Comparison of ENCODE assay signal across 15 cellular contexts in the genomic region with DNA sequence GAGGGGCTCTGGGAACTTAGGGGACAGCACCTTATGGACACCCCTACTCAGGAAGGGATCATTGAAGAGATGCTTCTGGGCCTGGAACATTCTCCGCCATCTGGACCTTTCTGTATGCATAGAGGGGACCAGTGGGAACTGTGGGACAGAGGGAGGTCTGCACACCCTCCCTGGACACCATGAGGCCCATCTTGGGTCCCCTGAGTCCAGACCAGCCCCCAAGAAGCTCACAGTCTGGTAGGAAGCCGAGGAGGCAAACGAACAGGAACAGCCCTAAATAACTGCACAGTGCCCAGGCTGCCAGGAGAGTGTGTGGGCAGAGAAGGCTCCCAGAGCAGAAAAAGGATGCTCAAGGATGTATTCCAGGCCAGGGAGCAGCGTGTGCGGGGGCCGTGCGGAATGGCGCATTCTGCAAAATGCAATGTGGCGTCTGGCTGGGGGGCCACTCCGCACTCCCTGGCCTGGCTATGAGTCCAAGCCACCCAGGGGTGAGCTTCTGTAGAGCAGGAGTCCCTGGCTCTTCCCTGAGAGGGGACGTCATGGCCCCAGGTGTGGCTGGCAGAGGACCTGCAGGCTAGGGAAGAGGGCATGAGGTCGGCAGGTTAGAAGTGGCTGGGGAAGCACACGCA. TPM values are rescaled to one million over a fixed set of nuclear protein-coding genes. Genes with fewer than 3 reads are reported as not detected.
DNase-seq lines count a peak whose midpoint lies in the region; ATAC-seq and TF ChIP-seq lines count a peak whose summit lies in the region.
"Had no signal": no experiment of that assay in that cellular context is flagged by ENCODE, and none has a peak within 500 bp of the region (broad histone marks: within the 10 kb centered on the region; RNA-seq: fewer than 3 reads in every experiment).

No MANE protein-coding gene starts in this region.

- H3K79me2 ChIP-seq in DOHH2 (ENCODE audit: control insufficient read depth, low read length): 0 out of 2 replicates have a peak, but pooled peaks cover 5% of the 10 kb centered on the region

- H3K4me1 ChIP-seq in BE2C (peaks cover 74% of the 10 kb centered on the region), DOHH2 (ENCODE audit: control insufficient read depth, low read length) (peaks cover 93% of the 10 kb centered on the region)
- peaks cover 0 to 23% of the 10 kb centered on the region in 2 donors for H3K4me1 ChIP-seq in naive thymus-derived CD4-positive, alpha-beta T cell (ENCODE audit: control insufficient read depth in 2 of 2, insufficient read depth in 2 of 2, low read length in 2 of 2)
- H3K4me1 ChIP-seq: uterus had no signal

- peak overlapping the region; percentile 91 for H3K27ac ChIP-seq in DOHH2 (ENCODE audit: low read depth, low read length)
- H3K27ac ChIP-seq in naive thymus-derived CD4-positive, alpha-beta T cell (ENCODE audit: low read depth, low read length): no peak overlapping the region
- H3K27ac ChIP-seq: uterus had no signal

- no peaks in the 10 kb centered on the region for H3K9me3 Mint-ChIP-seq in activated T-helper 2 cell treated with anti-CD3 and anti-CD28 coated beads, Interferon-gamma antibody, Interleukin-2, Interleukin-4, amounts not matched to agents 10 μg/mL and 5 μg/mL and 100 μg/mL, durations not matched to agents 14 hours and 24 hours and 36 hours
- H3K9me3 Mint-ChIP-seq in naive thymus-derived CD4-positive, alpha-beta T cell: no peaks in the 10 kb centered on the region
- H3K9me3 Mint-ChIP-seq in effector memory CD8-positive, alpha-beta T cell: no peaks in the 10 kb centered on the region
- H3K9me3 Mint-ChIP-seq: activated naive CD4-positive, alpha-beta T cell treated with anti-CD3 and anti-CD28 coated beads for 36 hours; central memory CD8-positive, alpha-beta T cell; T-helper 2 cell treated with Interferon-gamma antibody and Interleukin-4, amounts not matched to agents 5 μg/mL and 100 μg/mL, for 36 hours had no signal

- DNase-seq in BE2C: peak; percentile 14
- DNase-seq in activated T-helper 2 cell treated with anti-CD3 and anti-CD28 coated beads, Interferon-gamma antibody, Interleukin-2, Interleukin-4, amounts not matched to agents 10 μg/mL and 5 μg/mL and 100 μg/mL, durations not matched to agents 14 hours and 24 hours and 36 hours (ENCODE audit: low spot score): peak; percentile 3
- DNase-seq in naive thymus-derived CD4-positive, alpha-beta T cell: peak in 1 of 9 donors; percentile 18
- DNase-seq in effector memory CD8-positive, alpha-beta T cell: no peak
- DNase-seq: activated naive CD4-positive, alpha-beta T cell treated with anti-CD3 and anti-CD28 coated beads for 36 hours; NCI-H1417 treated with DMSO at 0.1 percent for 48 hours; NCI-H510A treated with DMSO at 0.1 percent for 48 hours; stimulated activated CD4-positive, alpha-beta T cell treated with anti-CD3 and anti-CD28 coated beads, Interleukin-1b, Interleukin-23, amount 100 ng/mL, for 48 hours; uterus had no signal

- H3K9me3 ChIP-seq in BE2C: no peaks in the 10 kb centered on the region
- H3K9me3 ChIP-seq in DOHH2 (ENCODE audit: control insufficient read depth, insufficient read depth, low read length): no peaks in the 10 kb centered on the region
- H3K9me3 ChIP-seq in naive thymus-derived CD4-positive, alpha-beta T cell (ENCODE audit: control insufficient read depth in 2 of 3, low read length in 3 of 3): no peaks in the 10 kb centered on the region
- H3K9me3 ChIP-seq: uterus had no signal

- TF ChIP-seq CTCF in BE2C (IDR thresholded peaks at IDR 0.05; ENCODE audit: low read depth, low read length) (no peak), DOHH2 (IDR thresholded peaks at IDR 0.05; ENCODE audit: low read depth, low read length, poor library complexity, severe bottlenecking) (no peak)

- no peaks in the 10 kb centered on the region for H4K20me1 ChIP-seq in DOHH2 (ENCODE audit: control insufficient read depth, insufficient read depth, low read depth, low read length)

- H3K36me3 Mint-ChIP-seq in activated T-helper 2 cell treated with anti-CD3 and anti-CD28 coated beads, Interferon-gamma antibody, Interleukin-2, Interleukin-4, amounts not matched to agents 10 μg/mL and 5 μg/mL and 100 μg/mL, durations not matched to agents 14 hours and 24 hours and 36 hours (ENCODE audit: low read depth): no peaks in the 10 kb centered on the region
- H3K36me3 Mint-ChIP-seq in naive thymus-derived CD4-positive, alpha-beta T cell: no peaks in the 10 kb centered on the region
- peaks cover 5% of the 10 kb centered on the region for H3K36me3 Mint-ChIP-seq in effector memory CD8-positive, alpha-beta T cell (ENCODE audit: insufficient read depth)

- H3K36me3 ChIP-seq in BE2C: no peaks in the 10 kb centered on the region
- no peaks in the 10 kb centered on the region for H3K36me3 ChIP-seq in DOHH2 (ENCODE audit: control insufficient read depth, low read length)
- no peaks in the 10 kb centered on the region for H3K36me3 ChIP-seq in naive thymus-derived CD4-positive, alpha-beta T cell (ENCODE audit: control insufficient read depth in 2 of 3, insufficient read depth in 3 of 3, low read length in 3 of 3)
- H3K36me3 ChIP-seq: uterus had no signal

- H3K27me3 ChIP-seq in BE2C (no peaks in the 10 kb centered on the region), DOHH2 (ENCODE audit: control insufficient read depth, low read length) (no peaks in the 10 kb centered on the region)
- no peaks in the 10 kb centered on the region for H3K27me3 ChIP-seq in naive thymus-derived CD4-positive, alpha-beta T cell (ENCODE audit: control insufficient read depth in 2 of 2, insufficient read depth in 2 of 2, low read length in 2 of 2)
- H3K27me3 ChIP-seq: uterus had no signal

- peak overlapping the region; percentile 93 for H3K4me2 ChIP-seq in DOHH2 (ENCODE audit: low read length)

- peaks cover 16% of the 10 kb centered on the region for H3F3A ChIP-seq in DOHH2 (ENCODE audit: control insufficient read depth, insufficient read depth)

- CTCF ChIA-PET in naive thymus-derived CD4-positive, alpha-beta T cell (lab: Charles Lee): no interaction called here

- H3K4me3 ChIP-seq in BE2C (ENCODE audit: low read depth, low read length) (no peak overlapping the region), DOHH2 (ENCODE audit: low read length) (peak overlapping the region; percentile 68)
- no peak overlapping the region for H3K4me3 ChIP-seq in naive thymus-derived CD4-positive, alpha-beta T cell (ENCODE audit: low read length)
- H3K4me3 ChIP-seq: uterus had no signal

- H3K4me3 Mint-ChIP-seq in activated T-helper 2 cell treated with anti-CD3 and anti-CD28 coated beads, Interferon-gamma antibody, Interleukin-2, Interleukin-4, amounts not matched to agents 10 μg/mL and 5 μg/mL and 100 μg/mL, durations not matched to agents 14 hours and 24 hours and 36 hours (ENCODE audit: low read depth): no peak overlapping the region
- peak overlapping the region in 1 of 10 donors; percentile 30 for H3K4me3 Mint-ChIP-seq in naive thymus-derived CD4-positive, alpha-beta T cell
- H3K4me3 Mint-ChIP-seq in effector memory CD8-positive, alpha-beta T cell: no peak overlapping the region
- H3K4me3 Mint-ChIP-seq: activated naive CD4-positive, alpha-beta T cell treated with anti-CD3 and anti-CD28 coated beads for 36 hours; central memory CD8-positive, alpha-beta T cell; T-helper 2 cell treated with Interferon-gamma antibody and Interleukin-4, amounts not matched to agents 5 μg/mL and 100 μg/mL, for 36 hours had no signal

- peaks cover 24% of the 10 kb centered on the region for H3K4me1 Mint-ChIP-seq in activated T-helper 2 cell treated with anti-CD3 and anti-CD28 coated beads, Interferon-gamma antibody, Interleukin-2, Interleukin-4, amounts not matched to agents 10 μg/mL and 5 μg/mL and 100 μg/mL, durations not matched to agents 14 hours and 24 hours and 36 hours (ENCODE audit: low read depth)
- H3K4me1 Mint-ChIP-seq in naive thymus-derived CD4-positive, alpha-beta T cell: peaks cover 11 to 46% (median 30%) of the 10 kb centered on the region in 7 donors
- peaks cover 10 to 13% of the 10 kb centered on the region in 2 donors for H3K4me1 Mint-ChIP-seq in effector memory CD8-positive, alpha-beta T cell (ENCODE audit: low read depth in 2 of 2)

- intact Hi-C loops in activated T-helper 2 cell treated with anti-CD3 and anti-CD28 coated beads, Interferon-gamma antibody, Interleukin-2, Interleukin-4, amounts not matched to agents 10 μg/mL and 5 μg/mL and 100 μg/mL, durations not matched to agents 14 hours and 24 hours and 36 hours (cut with micrococcal nuclease): no loop called here
- intact Hi-C loops in naive thymus-derived CD4-positive, alpha-beta T cell (cut with micrococcal nuclease): no loop called here

- ATAC-seq in naive thymus-derived CD4-positive, alpha-beta T cell: no peak
- no peak for ATAC-seq in effector memory CD8-positive, alpha-beta T cell (replicated peaks)
- ATAC-seq in HG03342 (IDR thresholded peaks at IDR 0.05; ENCODE audit: unreplicated experiment) (no peak), HG03135 (IDR thresholded peaks at IDR 0.05; ENCODE audit: unreplicated experiment) (no peak), HG03521 (IDR thresholded peaks at IDR 0.05; ENCODE audit: unreplicated experiment) (no peak)

- no peaks in the 10 kb centered on the region for H3K9me2 ChIP-seq in DOHH2 (replicated peaks; ENCODE audit: control insufficient read depth, low read length)

- POLR2A ChIA-PET in naive thymus-derived CD4-positive, alpha-beta T cell (lab: Charles Lee): interaction anchor here (1.2 kb wide), 1 partner anchor 23 kb away, joined by 5 read pairs; no protein-coding TSS in a partner anchor

- H3K27me3 Mint-ChIP-seq in activated T-helper 2 cell treated with anti-CD3 and anti-CD28 coated beads, Interferon-gamma antibody, Interleukin-2, Interleukin-4, amounts not matched to agents 10 μg/mL and 5 μg/mL and 100 μg/mL, durations not matched to agents 14 hours and 24 hours and 36 hours (ENCODE audit: low read depth): peaks cover 2% of the 10 kb centered on the region
- H3K27me3 Mint-ChIP-seq in naive thymus-derived CD4-positive, alpha-beta T cell: peaks cover 0 to under 1% (median 0%) of the 10 kb centered on the region in 5 donors
- peaks cover 2 to 8% of the 10 kb centered on the region in 2 donors for H3K27me3 Mint-ChIP-seq in effector memory CD8-positive, alpha-beta T cell

- H3K27ac Mint-ChIP-seq in activated T-helper 2 cell treated with anti-CD3 and anti-CD28 coated beads, Interferon-gamma antibody, Interleukin-2, Interleukin-4, amounts not matched to agents 10 μg/mL and 5 μg/mL and 100 μg/mL, durations not matched to agents 14 hours and 24 hours and 36 hours: no peak overlapping the region
- H3K27ac Mint-ChIP-seq in naive thymus-derived CD4-positive, alpha-beta T cell: peak overlapping the region in 5 of 9 donors; percentile 34 to 86 (median 61)
- no peak overlapping the region for H3K27ac Mint-ChIP-seq in effector memory CD8-positive, alpha-beta T cell
- H3K27ac Mint-ChIP-seq: activated naive CD4-positive, alpha-beta T cell treated with anti-CD3 and anti-CD28 coated beads for 36 hours; T-helper 2 cell treated with Interferon-gamma antibody and Interleukin-4, amounts not matched to agents 5 μg/mL and 100 μg/mL, for 36 hours had no signal

RNA-seq across cellular contexts. Expression of gene KLF13, which starts 24.5 kb away (rescaled TPM):
- polyA plus RNA-seq in BE2C (2012; ENCODE audit: insufficient read depth, insufficient read length, low read depth): 88.9 TPM
- 127 and 132 TPM in 2 replicates for total RNA-seq in activated T-helper 2 cell treated with anti-CD3 and anti-CD28 coated beads, Interferon-gamma antibody, Interleukin-2, Interleukin-4, amounts not matched to agents 10 μg/mL and 5 μg/mL and 100 μg/mL, durations not matched to agents 14 hours and 24 hours and 36 hours
- 100 to 1,000 TPM; 175 to 256 (median 199) TPM for total RNA-seq in naive thymus-derived CD4-positive, alpha-beta T cell
- polyA plus RNA-seq in naive thymus-derived CD4-positive, alpha-beta T cell: 10 to 100 TPM; 42.4 to 53.7 TPM

Comparison
In these comparisons a context has a peak if more than half of its experiments do, and no peak if none do; other contexts are left out.
1. DNase-seq: peak in BE2C (single experiment) and activated T-helper 2 cell treated with anti-CD3 and anti-CD28 coated beads, Interferon-gamma antibody, Interleukin-2, Interleukin-4, amounts not matched to agents 10 μg/mL and 5 μg/mL and 100 μg/mL, durations not matched to agents 14 hours and 24 hours and 36 hours (single experiment); none in effector memory CD8-positive, alpha-beta T cell (0 of 3).
2. H3K27ac Mint-ChIP-seq: peak in naive thymus-derived CD4-positive, alpha-beta T cell (5 of 9); none in activated T-helper 2 cell treated with anti-CD3 and anti-CD28 coated beads, Interferon-gamma antibody, Interleukin-2, Interleukin-4, amounts not matched to agents 10 μg/mL and 5 μg/mL and 100 μg/mL, durations not matched to agents 14 hours and 24 hours and 36 hours (single experiment) and effector memory CD8-positive, alpha-beta T cell (0 of 2).